In genomic region chr14:34014936-34015335, GRCh38 we compare ENCODE assay signal across 16 cellular contexts.
"Had no signal": no experiment of that assay in that cellular context is flagged by ENCODE, and none has a peak within 500 bp of the region (broad histone marks: within the 10 kb centered on the region; RNA-seq: fewer than 3 reads in every experiment).

No MANE protein-coding gene starts in this region.

- ATAC-seq: esophagus mucosa; right cardiac atrium; stimulated activated naive CD8-positive, alpha-beta T cell treated with anti-CD3 and anti-CD28 coated beads, Interleukin-15, amount 100 ng/mL, for 72 hours had no signal

- H3K4me1 ChIP-seq: colonic mucosa, prostate gland had no signal

- H3K9me3 Mint-ChIP-seq: stimulated activated naive CD8-positive, alpha-beta T cell treated with anti-CD3 and anti-CD28 coated beads, Interleukin-15, amount 100 ng/mL, for 72 hours had no signal

- H3K36me3 Mint-ChIP-seq: activated naive CD8-positive, alpha-beta T cell; brain; type B pancreatic cell had no signal

- H3K9me3 ChIP-seq: colonic mucosa, prostate gland had no signal

- DNase-seq: activated CD4-positive, alpha-beta T cell treated with anti-CD3 and anti-CD28 coated beads for 4 hours; activated gamma-delta T cell treated with Interleukin-2 at 50 U/mL for 16 hours; central memory CD4-positive, alpha-beta T cell; colonic mucosa; islet precursor cell; midbrain; right cardiac atrium; small intestine; stimulated activated naive CD8-positive, alpha-beta T cell treated with anti-CD3 and anti-CD28 coated beads, Interleukin-15, amount 100 ng/mL, for 72 hours had no signal

- H3K27ac Mint-ChIP-seq: activated naive CD8-positive, alpha-beta T cell; brain; stimulated activated naive CD8-positive, alpha-beta T cell treated with anti-CD3 and anti-CD28 coated beads, Interleukin-15, amount 100 ng/mL, for 72 hours; type B pancreatic cell had no signal

- H3K4me3 ChIP-seq: colonic mucosa, lung, prostate gland had no signal

- H3K27ac ChIP-seq: colonic mucosa, prostate gland had no signal

- H3K36me3 ChIP-seq: colonic mucosa, prostate gland had no signal

- H3K27me3 ChIP-seq: colonic mucosa had no signal

- H3K4me3 Mint-ChIP-seq: activated naive CD8-positive, alpha-beta T cell; brain; neural crest cell; type B pancreatic cell had no signal

- H3K27me3 Mint-ChIP-seq: activated naive CD8-positive, alpha-beta T cell; brain; stimulated activated naive CD8-positive, alpha-beta T cell treated with anti-CD3 and anti-CD28 coated beads, Interleukin-15, amount 100 ng/mL, for 72 hours had no signal
